ENCODE assay signal across 14 cellular contexts in genomic region chr22:41562461-41562860, GRCh38. TPM values are rescaled to one million over a fixed set of nuclear protein-coding genes. Genes with fewer than 3 reads are reported as not detected.
DNase-seq lines count a peak whose midpoint lies in the region; ATAC-seq and TF ChIP-seq lines count a peak whose summit lies in the region.
"Had no signal": no experiment of that assay in that cellular context is flagged by ENCODE, and none has a peak within 500 bp of the region (broad histone marks: within the 10 kb centered on the region; RNA-seq: fewer than 3 reads in every experiment).

No MANE protein-coding gene starts in this region.

- no peaks in the 10 kb centered on the region for H3K4me1 Mint-ChIP-seq in effector memory CD8-positive, alpha-beta T cell (ENCODE audit: low read depth in 2 of 2)

- H3K27me3 Mint-ChIP-seq in effector memory CD8-positive, alpha-beta T cell = peaks cover 13 to 51% of the 10 kb centered on the region in 2 donors

- POLR2A ChIA-PET in AG04449 (lab: Yijun Ruan, JAX) (interaction anchor here (2.2 kb wide), 1 partner anchor 27 kb away, joined by 17 read pairs; the partner anchor contains the start of gene PMM1), Panc1 (lab: Charles Lee) (no interaction called here)

- in situ Hi-C loops in Panc1 (cut with HindIII; ENCODE audit: low pct_unique_long_range_greater_than_20kb, low sequenced_read_pairs) = no loop called here

- intact Hi-C loops in Panc1 (cut with micrococcal nuclease; ENCODE audit: unreplicated experiment) (no loop called here), left colon (cut with DNase I, micrococcal nuclease) (no loop called here)

- peaks cover 58% of the 10 kb centered on the region for H3K4me1 ChIP-seq in Panc1 (ENCODE audit: control insufficient read depth, insufficient read depth, low read length)
- peaks cover 21% of the 10 kb centered on the region for H3K4me1 ChIP-seq in rectal smooth muscle tissue (ENCODE audit: control insufficient read depth, insufficient read depth, low read length)

- CTCF ChIA-PET in AG04449 (lab: Yijun Ruan, JAX) = interaction anchor here (0.9 to 1.7 kb wide), 7 partner anchors 8 to 34 kb away, joined by 3 to 8 read pairs (median 6); partner anchors contain the start of gene POLR3H
- CTCF ChIA-PET in Panc1 (lab: Charles Lee) = interaction anchor here (0.6 kb wide), 1 partner anchor 242 kb away, joined by 3 read pairs; no protein-coding TSS in a partner anchor

- H3K9ac ChIP-seq in rectal smooth muscle tissue (ENCODE audit: low read length) = no peak overlapping the region

- H3K27ac ChIP-seq in Panc1 (ENCODE audit: low read length) = peak overlapping the region; percentile 70
- peak overlapping the region; percentile 75 for H3K27ac ChIP-seq in rectal smooth muscle tissue (ENCODE audit: low read depth, low read length)
- H3K27ac ChIP-seq: thyroid gland had no signal

- H3K27me3 ChIP-seq in Panc1 (ENCODE audit: control insufficient read depth, insufficient read depth, low read length) = no peaks in the 10 kb centered on the region
- H3K27me3 ChIP-seq in rectal smooth muscle tissue (ENCODE audit: control insufficient read depth, insufficient read depth, low read length) = no peaks in the 10 kb centered on the region
- H3K27me3 ChIP-seq: thyroid gland had no signal

- H3K4me3 ChIP-seq in AG04449 (ENCODE audit: low read depth, low read length) (peak overlapping the region; percentile 24), Panc1 (ENCODE audit: low read depth in 2 of 2, low read length in 2 of 2) (no peak overlapping the region), foreskin fibroblast (ENCODE audit: low read depth in 1 of 2, low read length in 2 of 2) (peak overlapping the region; percentile 57 to 73), rectal smooth muscle tissue (ENCODE audit: low read length) (no peak overlapping the region)
- H3K4me3 ChIP-seq: thyroid gland had no signal

- DNase-seq in AG04449 (ENCODE audit: low read depth, low spot score) (no peak), Panc1 (ENCODE audit: low read depth, low spot score) (no peak), foreskin fibroblast (no peak), left colon (no peak), GDM1 (lab: John Stamatoyannopoulos, UW) (no peak), AG08395 (ENCODE audit: low spot score) (no peak)
- no peak for DNase-seq in effector memory CD8-positive, alpha-beta T cell
- DNase-seq: activated CD4-positive, alpha-beta T cell treated with anti-CD3 and anti-CD28 coated beads, Interleukin-2, amount 50 U/mL, for 4 hours; AML-193; NCI-H1930; NCI-H524 treated with DMSO at 0.1 percent for 48 hours; thyroid gland had no signal

- ATAC-seq in Panc1 (no peak), left colon (no peak)
- no peak for ATAC-seq in effector memory CD8-positive, alpha-beta T cell (replicated peaks)

- TF ChIP-seq CTCF in AG04449 (IDR thresholded peaks at IDR 0.05; ENCODE audit: insufficient read depth, low read length, missing control alignments) (no peak), Panc1 (IDR thresholded peaks at IDR 0.05) (no peak), foreskin fibroblast (IDR thresholded peaks at IDR 0.05; ENCODE audit: low read depth, low read length) (no peak)

- H3K27ac Mint-ChIP-seq in effector memory CD8-positive, alpha-beta T cell = no peak overlapping the region
- H3K27ac Mint-ChIP-seq: activated T-helper 1 cell treated with anti-CD3 and anti-CD28 coated beads, Interleukin-12 subunit alpha, Interleukin-12 subunit beta, Interleukin-2, Interleukin-4 antibody, amounts not matched to agents 30 ng/mL and 10 ng/mL and 1 ng/mL, durations not matched to agents 14 hours and 24 hours and 36 hours had no signal

- no peaks in the 10 kb centered on the region for H3K36me3 Mint-ChIP-seq in effector memory CD8-positive, alpha-beta T cell (ENCODE audit: insufficient read depth)

- no peak overlapping the region for H3K4me3 Mint-ChIP-seq in effector memory CD8-positive, alpha-beta T cell
- H3K4me3 Mint-ChIP-seq: activated T-helper 1 cell treated with anti-CD3 and anti-CD28 coated beads, Interleukin-12 subunit alpha, Interleukin-12 subunit beta, Interleukin-2, Interleukin-4 antibody, amounts not matched to agents 30 ng/mL and 10 ng/mL and 1 ng/mL, durations not matched to agents 14 hours and 24 hours and 36 hours had no signal

- BruUV-seq in Panc1 (replicated peaks; lab: Mats Ljungman, UMichigan) = no TSS peak

- H3K9me3 Mint-ChIP-seq in effector memory CD8-positive, alpha-beta T cell = no peaks in the 10 kb centered on the region
- H3K9me3 Mint-ChIP-seq: activated T-helper 1 cell treated with anti-CD3 and anti-CD28 coated beads, Interleukin-12 subunit alpha, Interleukin-12 subunit beta, Interleukin-2, Interleukin-4 antibody, amounts not matched to agents 30 ng/mL and 10 ng/mL and 1 ng/mL, durations not matched to agents 14 hours and 24 hours and 36 hours had no signal

- H3K9me3 ChIP-seq in Panc1 (ENCODE audit: control insufficient read depth, insufficient read depth, low read depth, low read length) = no peaks in the 10 kb centered on the region
- H3K9me3 ChIP-seq: thyroid gland had no signal

- H3K36me3 ChIP-seq in Panc1 (ENCODE audit: control insufficient read depth, insufficient read depth, low read length) (no peaks in the 10 kb centered on the region), rectal smooth muscle tissue (ENCODE audit: control insufficient read depth, insufficient read depth, low read length) (no peaks in the 10 kb centered on the region)
- H3K36me3 ChIP-seq: thyroid gland had no signal

RNA-seq across cellular contexts. Expression of gene CSDC2, which starts 1.7 kb away (rescaled TPM):
- 1.5 TPM for total RNA-seq in Panc1 (2021; ENCODE audit: unreplicated experiment)
- polyA plus RNA-seq in Panc1 (2012; ENCODE audit: insufficient read length) = 1.6 TPM
- 1 to 10 TPM in 1 of 2 donors, under 1 TPM in 1; 0.37 to 2.0 TPM for total RNA-seq in left colon
- total RNA-seq: activated T-helper 1 cell treated with anti-CD3 and anti-CD28 coated beads, Interleukin-12 subunit alpha, Interleukin-12 subunit beta, Interleukin-2, Interleukin-4 antibody, amounts not matched to agents 30 ng/mL and 10 ng/mL and 1 ng/mL, durations not matched to agents 14 hours and 24 hours and 36 hours had no signal

RNA-seq across cellular contexts. Expression of gene POLR3H, which starts 18.2 kb away (rescaled TPM):
- total RNA-seq in Panc1 (2021; ENCODE audit: unreplicated experiment) (46.6 TPM), left colon (10 to 100 TPM; 10.9 to 15.9 TPM)
- 52.3 TPM for polyA plus RNA-seq in Panc1 (2012; ENCODE audit: insufficient read length)

RNA-seq across cellular contexts. Expression of gene PMM1, which starts 27.2 kb away (rescaled TPM):
- total RNA-seq in Panc1 (2021; ENCODE audit: unreplicated experiment) = 30.5 TPM
- 32.9 TPM for polyA plus RNA-seq in Panc1 (2012; ENCODE audit: insufficient read length)
- 10 to 100 TPM; 48.6 to 61.8 TPM for total RNA-seq in left colon

RNA-seq across cellular contexts. Expression of gene DESI1, which starts 58.4 kb away (rescaled TPM):
- total RNA-seq in Panc1 (2021; ENCODE audit: unreplicated experiment) (33.5 TPM), left colon (10 to 100 TPM; 24.5 to 25.2 TPM)
- 14.9 TPM for polyA plus RNA-seq in Panc1 (2012; ENCODE audit: insufficient read length)

RNA-seq across cellular contexts. Expression of gene XRCC6, which starts 58.6 kb away (rescaled TPM):
- total RNA-seq in Panc1 (2021; ENCODE audit: unreplicated experiment) (287 TPM), left colon (100 to 1,000 TPM; 164 to 173 TPM)
- polyA plus RNA-seq in Panc1 (2012; ENCODE audit: insufficient read length) = 246 TPM

Comparison
In these comparisons a context has a peak if more than half of its experiments do, and no peak if none do; other contexts are left out.
1. H3K4me3 ChIP-seq: peak in AG04449 (single experiment) and foreskin fibroblast (2 of 2); none in Panc1 (0 of 2) and rectal smooth muscle tissue (single experiment).